Comparison of ENCODE assay signal across 12 cellular contexts in the genomic region with DNA sequence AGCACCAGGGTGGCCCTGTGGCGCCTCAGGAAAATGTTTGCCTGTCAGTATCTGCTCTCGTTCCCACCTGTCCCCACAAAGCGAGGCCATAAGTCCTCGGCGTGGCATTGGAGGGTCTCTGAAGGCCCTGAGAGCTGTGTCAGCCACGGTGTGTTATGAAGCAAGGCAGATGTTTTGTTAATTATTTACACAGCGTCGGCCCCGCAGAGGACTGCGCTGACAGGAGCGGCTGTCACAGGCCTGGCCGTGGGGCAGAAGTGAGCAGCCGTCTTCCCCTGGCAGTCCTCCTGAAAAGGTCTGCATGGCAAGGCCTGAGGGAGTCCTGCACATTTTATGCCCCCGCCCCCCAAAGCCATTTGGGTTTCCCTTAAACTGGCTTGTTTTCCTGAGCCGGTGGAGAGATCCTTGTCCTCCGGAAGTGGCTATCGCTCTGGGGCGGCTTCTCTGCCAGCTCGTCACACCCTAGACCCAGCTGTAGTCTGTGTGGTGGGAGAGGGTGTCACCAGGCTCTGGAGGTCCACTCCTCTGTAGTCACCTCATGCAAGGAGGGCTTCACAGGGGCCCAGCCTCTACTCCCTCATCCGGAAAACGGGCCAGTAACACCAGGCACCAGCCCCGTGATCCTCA. TPM values are rescaled to one million over a fixed set of nuclear protein-coding genes. Genes with fewer than 3 reads are reported as not detected.
DNase-seq lines count a peak whose midpoint lies in the region; ATAC-seq and TF ChIP-seq lines count a peak whose summit lies in the region.
"Had no signal": no experiment of that assay in that cellular context is flagged by ENCODE, and none has a peak within 500 bp of the region (broad histone marks: within the 10 kb centered on the region; RNA-seq: fewer than 3 reads in every experiment).

No MANE protein-coding gene starts in this region.

- no peaks in the 10 kb centered on the region for H3K36me3 ChIP-seq in breast epithelium
- no peaks in the 10 kb centered on the region for H3K36me3 ChIP-seq in mucosa of stomach (ENCODE audit: control insufficient read depth, insufficient read depth, low read length)
- no peaks in the 10 kb centered on the region for H3K36me3 ChIP-seq in urinary bladder (ENCODE audit: insufficient read depth)
- no peaks in the 10 kb centered on the region for H3K36me3 ChIP-seq in BE2C

- H3K4me3 Mint-ChIP-seq in MCF 10A (ENCODE audit: unreplicated experiment) (no peak overlapping the region), brain (peak overlapping the region in 1 of 5 experiments; percentile 4)
- H3K4me3 Mint-ChIP-seq: activated CD4-positive, alpha-beta T cell treated with anti-CD3 and anti-CD28 coated beads, Interleukin-2, amount 10 ng/mL, durations not matched to agents 7 days and 5 days; activated naive CD8-positive, alpha-beta T cell treated with anti-CD3 and anti-CD28 coated beads for 36 hours had no signal

- DNase-seq in breast epithelium (ENCODE audit: low spot score in 2 of 2) (no peak), MCF 10A (ENCODE audit: unreplicated experiment) (no peak), BE2C (no peak), HUDEP-2 (lab: John Stamatoyannopoulos, UW; ENCODE audit: unreplicated experiment in 76 of 76) (no peak)
- DNase-seq: activated CD4-positive, alpha-beta T cell treated with anti-CD3 and anti-CD28 coated beads, Interleukin-2, amount 10 ng/mL, durations not matched to agents 7 days and 5 days; activated naive CD8-positive, alpha-beta T cell treated with anti-CD3 and anti-CD28 coated beads for 36 hours; GF-D8; kidney glomerular epithelial cell had no signal

- H3K4me3 ChIP-seq in breast epithelium (peak overlapping the region in 1 of 3 donors; percentile 21), mucosa of stomach (ENCODE audit: low read length) (no peak overlapping the region), urinary bladder (ENCODE audit: low read depth, low read length) (no peak overlapping the region), BE2C (ENCODE audit: low read depth, low read length) (no peak overlapping the region)

- H3K27me3 ChIP-seq in breast epithelium (no peaks in the 10 kb centered on the region), mucosa of stomach (ENCODE audit: control insufficient read depth, insufficient read depth, low read length) (no peaks in the 10 kb centered on the region), BE2C (peaks cover 8% of the 10 kb centered on the region)

- POLR2A ChIA-PET in MCF 10A (lab: Yijun Ruan, JAX): no interaction called here

- no peaks in the 10 kb centered on the region for H3K9me3 ChIP-seq in breast epithelium
- H3K9me3 ChIP-seq in mucosa of stomach (ENCODE audit: control insufficient read depth, low read length): no peaks in the 10 kb centered on the region
- H3K9me3 ChIP-seq in BE2C: no peaks in the 10 kb centered on the region

- TF ChIP-seq POLR2A in breast epithelium (IDR thresholded peaks at IDR 0.05): no peak

- peak overlapping the region; percentile 23 for H3K9ac ChIP-seq in mucosa of stomach (ENCODE audit: low read length)

- 58% methylated on average over 22 of the region's 22 CpGs for WGBS in urinary bladder

- H3K4me1 Mint-ChIP-seq in MCF 10A (ENCODE audit: insufficient read depth, unreplicated experiment): peaks cover 47% of the 10 kb centered on the region
- peaks cover 97% of the 10 kb centered on the region for H3K4me1 Mint-ChIP-seq in brain

- H3K36me3 Mint-ChIP-seq in MCF 10A (ENCODE audit: insufficient read depth, unreplicated experiment): no peaks in the 10 kb centered on the region
- H3K36me3 Mint-ChIP-seq in brain: no peaks in the 10 kb centered on the region

- H3K9me3 Mint-ChIP-seq in MCF 10A (ENCODE audit: unreplicated experiment): no peaks in the 10 kb centered on the region
- H3K9me3 Mint-ChIP-seq in brain: no peaks in the 10 kb centered on the region
- H3K9me3 Mint-ChIP-seq: activated CD4-positive, alpha-beta T cell treated with anti-CD3 and anti-CD28 coated beads, Interleukin-2, amount 10 ng/mL, durations not matched to agents 7 days and 5 days; activated naive CD8-positive, alpha-beta T cell treated with anti-CD3 and anti-CD28 coated beads for 36 hours had no signal

- no peak overlapping the region for H3K27ac Mint-ChIP-seq in MCF 10A (ENCODE audit: low read depth, unreplicated experiment)
- H3K27ac Mint-ChIP-seq in brain: peak overlapping the region in 4 of 5 experiments; percentile 38 to 99 (median 79)
- H3K27ac Mint-ChIP-seq: activated CD4-positive, alpha-beta T cell treated with anti-CD3 and anti-CD28 coated beads, Interleukin-2, amount 10 ng/mL, durations not matched to agents 7 days and 5 days; activated naive CD8-positive, alpha-beta T cell treated with anti-CD3 and anti-CD28 coated beads for 36 hours had no signal

- no peak for TF ChIP-seq CTCF in breast epithelium (IDR thresholded peaks at IDR 0.05)
- TF ChIP-seq CTCF in MCF 10A (IDR thresholded peaks at IDR 0.05; ENCODE audit: unreplicated experiment): no peak
- TF ChIP-seq CTCF in brain (conservative IDR thresholded peaks at IDR 0.05): no peak
- TF ChIP-seq CTCF in BE2C (IDR thresholded peaks at IDR 0.05; ENCODE audit: low read depth, low read length): no peak

- H3K27me3 Mint-ChIP-seq in MCF 10A (ENCODE audit: insufficient read depth, unreplicated experiment): no peaks in the 10 kb centered on the region
- H3K27me3 Mint-ChIP-seq in brain: no peaks in the 10 kb centered on the region

- ATAC-seq in GM21529 (IDR thresholded peaks at IDR 0.05; ENCODE audit: unreplicated experiment): no peak

- intact Hi-C loops in breast epithelium (cut with DNase I; ENCODE audit: low total_unique reads): no loop called here
- intact Hi-C loops in MCF 10A (cut with micrococcal nuclease): no loop called here

- no TSS peak for BruUV-seq in MCF 10A (replicated peaks; lab: Mats Ljungman, UMichigan)

- peaks cover 16 to 29% of the 10 kb centered on the region in 2 donors for H3K4me1 ChIP-seq in breast epithelium
- peaks cover 89% of the 10 kb centered on the region for H3K4me1 ChIP-seq in mucosa of stomach (ENCODE audit: control insufficient read depth, insufficient read depth, low read length)
- H3K4me1 ChIP-seq in urinary bladder (ENCODE audit: insufficient read depth): peaks cover 2% of the 10 kb centered on the region
- no peaks in the 10 kb centered on the region for H3K4me1 ChIP-seq in BE2C

- H3K27ac ChIP-seq in breast epithelium (peak overlapping the region; percentile 36 to 87), urinary bladder (ENCODE audit: low read depth) (peak overlapping the region; percentile 65)

- CTCF ChIA-PET in MCF 10A (lab: Yijun Ruan, JAX): interaction anchor here (0.7 kb wide), 1 partner anchor 16 kb away, joined by 5 read pairs; no protein-coding TSS in a partner anchor

RNA-seq across cellular contexts. Expression of a gene that starts 6.2 kb away (rescaled TPM):
- total RNA-seq in breast epithelium (10 to 100 TPM; 17.8 to 31.5 (median 22.2) TPM), MCF 10A (2022) (25.1 and 27.5 TPM in 2 replicates), urinary bladder (28.1 TPM)
- polyA plus RNA-seq in brain (ENCODE audit: insufficient read depth, low read depth, low replicate concordance) (43.2 TPM), urinary bladder (38.3 TPM)
- 0.46 TPM for polyA plus RNA-seq in BE2C (2012; ENCODE audit: insufficient read depth, insufficient read length, low read depth)
